ENCODE assay signal across 8 cellular contexts in genomic region chr3:185937689-185938374, GRCh38. TPM values are rescaled to one million over a fixed set of nuclear protein-coding genes. Genes with fewer than 3 reads are reported as not detected.
DNase-seq lines count a peak whose midpoint lies in the region; ATAC-seq lines count a peak whose summit lies in the region.

TSS of gene TRA2B (minus strand) at chr3:185938014. CDS start at chr3:185937860, 154 bp downstream.

- H3K4ac ChIP-seq in mesendoderm (ENCODE audit: low read depth, low read length): peak within 1 kb of the TSS; percentile 93

- H3K4me3 Mint-ChIP-seq in activated CD8-positive, alpha-beta memory T cell treated with anti-CD3 and anti-CD28 coated beads, Interleukin-2, amount 10 ng/mL, durations not matched to agents 7 days and 5 days: peak within 1 kb of the TSS; percentile 100

- CTCF ChIA-PET in activated CD8-positive, alpha-beta memory T cell treated with anti-CD3 and anti-CD28 coated beads, Interleukin-2, amount 10 ng/mL, durations not matched to agents 7 days and 5 days (lab: Charles Lee): interaction anchor here (0.6 to 1.0 kb wide), 3 partner anchors 10 to 603 kb away, joined by 3 read pairs; no protein-coding TSS in a partner anchor

- H2BK120ac ChIP-seq in mesendoderm (ENCODE audit: low read depth, low read length): peak within 1 kb of the TSS; percentile 82

- peaks cover 10% of the 10 kb centered on the region for H3K27me3 Mint-ChIP-seq in activated CD8-positive, alpha-beta memory T cell treated with anti-CD3 and anti-CD28 coated beads, Interleukin-2, amount 10 ng/mL, durations not matched to agents 7 days and 5 days

- H3K4me2 ChIP-seq in mesendoderm (ENCODE audit: low read length): peak within 1 kb of the TSS; percentile 19

- H2BK5ac ChIP-seq in mesendoderm (ENCODE audit: low read length): peak within 1 kb of the TSS; percentile 100

- peak within 1 kb of the TSS; percentile 96 for H3K18ac ChIP-seq in mesendoderm (ENCODE audit: low read length)

- peaks cover 48% of the 10 kb centered on the region for H3K36me3 Mint-ChIP-seq in activated CD8-positive, alpha-beta memory T cell treated with anti-CD3 and anti-CD28 coated beads, Interleukin-2, amount 10 ng/mL, durations not matched to agents 7 days and 5 days

- peak within 1 kb of the TSS; percentile 100 for H3K9ac ChIP-seq in HUES48 (ENCODE audit: low read depth, low read length)
- H3K9ac ChIP-seq in NT2/D1 (ENCODE audit: insufficient read length, low read depth): peak within 1 kb of the TSS; percentile 100
- H3K9ac ChIP-seq in endocrine pancreas (ENCODE audit: control insufficient read depth, insufficient read depth, low read length): peak within 1 kb of the TSS; percentile 100
- H3K9ac ChIP-seq in mesendoderm (ENCODE audit: low read length): peak within 1 kb of the TSS; percentile 100

- ATAC-seq in GM21390 (IDR thresholded peaks at IDR 0.05; ENCODE audit: unreplicated experiment): peak; percentile 92
- ATAC-seq in activated CD8-positive, alpha-beta memory T cell treated with anti-CD3 and anti-CD28 coated beads, Interleukin-2, amount 10 ng/mL, durations not matched to agents 7 days and 5 days: peak; percentile 91

- H3K9me3 Mint-ChIP-seq in activated CD8-positive, alpha-beta memory T cell treated with anti-CD3 and anti-CD28 coated beads, Interleukin-2, amount 10 ng/mL, durations not matched to agents 7 days and 5 days (ENCODE audit: low read depth): no peaks in the 10 kb centered on the region

- H3K56ac ChIP-seq in mesendoderm (ENCODE audit: low read length): peak within 1 kb of the TSS; percentile 100

- H3K9me3 ChIP-seq in HUES48 (ENCODE audit: control insufficient read depth, insufficient read depth, low read length) (no peaks in the 10 kb centered on the region), NT2/D1 (ENCODE audit: insufficient read depth, low read length) (peaks cover 4% of the 10 kb centered on the region; the same call in 1 of the 2 replicates), endocrine pancreas (ENCODE audit: control insufficient read depth, low read length) (no peaks in the 10 kb centered on the region)

- H3K27me3 ChIP-seq in HUES48 (ENCODE audit: control insufficient read depth, insufficient read depth, low read length): no peaks in the 10 kb centered on the region
- H3K27me3 ChIP-seq in NT2/D1 (ENCODE audit: insufficient read depth, insufficient read length): no peaks in the 10 kb centered on the region
- H3K27me3 ChIP-seq in endocrine pancreas (ENCODE audit: control insufficient read depth, insufficient read depth, low read length): no peaks in the 10 kb centered on the region
- no peaks in the 10 kb centered on the region for H3K27me3 ChIP-seq in mesendoderm (ENCODE audit: insufficient read depth, low read length, poor library complexity)

- H3K79me1 ChIP-seq in mesendoderm (ENCODE audit: low read length): no peaks in the 10 kb centered on the region

- WGBS in mesendoderm (ENCODE audit: extremely low coverage, insufficient coverage, low lambda C conversion rate): no CpG with 5 or more reads among the region's 55 CpGs

- peaks cover 16% of the 10 kb centered on the region for H3K4me1 ChIP-seq in HUES48 (ENCODE audit: control insufficient read depth, insufficient read depth, low read length)
- H3K4me1 ChIP-seq in NT2/D1 (ENCODE audit: insufficient read depth, insufficient read length): no peaks in the 10 kb centered on the region
- H3K4me1 ChIP-seq in endocrine pancreas (ENCODE audit: control insufficient read depth, insufficient read depth, low read length): peaks cover 15% of the 10 kb centered on the region
- H3K4me1 ChIP-seq in mesendoderm (ENCODE audit: control insufficient read depth, low read depth, low read length): no peaks in the 10 kb centered on the region

- peak within 1 kb of the TSS; percentile 99 for H3K23ac ChIP-seq in mesendoderm (ENCODE audit: low read length)

- H3K79me2 ChIP-seq in mesendoderm (ENCODE audit: control insufficient read depth, insufficient read depth, low read length): peaks cover 49% of the 10 kb centered on the region

- DNase-seq in D341Med (ENCODE audit: low spot score) (peak; percentile 97), NT2/D1 (ENCODE audit: low read depth, low spot score) (peak; percentile 98), mesendoderm (peak; percentile 99)
- DNase-seq in activated CD8-positive, alpha-beta memory T cell treated with anti-CD3 and anti-CD28 coated beads, Interleukin-2, amount 10 ng/mL, durations not matched to agents 7 days and 5 days: peak; percentile 99
- peak; percentile 98 for DNase-seq in stimulated activated CD8-positive, alpha-beta memory T cell treated with anti-CD3 and anti-CD28 coated beads, Interleukin-15, amount 100 ng/mL, for 1 hour (ENCODE audit: low read depth)

- H3K4me3 ChIP-seq in HUES48 (ENCODE audit: low read depth, low read length) (peak within 1 kb of the TSS; percentile 99), NT2/D1 (ENCODE audit: insufficient read length, low read depth) (peak within 1 kb of the TSS; percentile 100), endocrine pancreas (ENCODE audit: control insufficient read depth, insufficient read depth, low read length) (peak within 1 kb of the TSS; percentile 100), mesendoderm (ENCODE audit: low read length) (peak within 1 kb of the TSS; percentile 100)

- H3K36me3 ChIP-seq in HUES48 (ENCODE audit: control insufficient read depth, insufficient read depth, low read length) (no peaks in the 10 kb centered on the region; the same call in 1 of the 2 replicates), NT2/D1 (ENCODE audit: insufficient read depth, insufficient read length, low read length) (peaks cover 14% of the 10 kb centered on the region), endocrine pancreas (ENCODE audit: control insufficient read depth, insufficient read depth, low read length) (peaks cover 2% of the 10 kb centered on the region), mesendoderm (ENCODE audit: control insufficient read depth, insufficient read depth, low read length) (no peaks in the 10 kb centered on the region)

- no peak within 1 kb of the TSS for H2BK15ac ChIP-seq in mesendoderm (replicated peaks; ENCODE audit: low read depth)

- H3K27ac ChIP-seq in HUES48 (ENCODE audit: low read depth, low read length): peak within 1 kb of the TSS; percentile 100
- H3K27ac ChIP-seq in mesendoderm (ENCODE audit: low read depth, low read length): peak within 1 kb of the TSS; percentile 92

- peak within 1 kb of the TSS; percentile 96 for H4K5ac ChIP-seq in mesendoderm (ENCODE audit: low read length)

- peaks cover 28% of the 10 kb centered on the region for H3K4me1 Mint-ChIP-seq in activated CD8-positive, alpha-beta memory T cell treated with anti-CD3 and anti-CD28 coated beads, Interleukin-2, amount 10 ng/mL, durations not matched to agents 7 days and 5 days

- H3K27ac Mint-ChIP-seq in activated CD8-positive, alpha-beta memory T cell treated with anti-CD3 and anti-CD28 coated beads, Interleukin-2, amount 10 ng/mL, durations not matched to agents 7 days and 5 days: peak within 1 kb of the TSS; percentile 100

- peak within 1 kb of the TSS; percentile 99 for H2AK5ac ChIP-seq in mesendoderm (ENCODE audit: low read length)

- H4K8ac ChIP-seq in mesendoderm (ENCODE audit: low read depth, low read length): peak within 1 kb of the TSS; percentile 69

RNA-seq across cellular contexts. Expression of gene TRA2B, which starts in this region (rescaled TPM):
- total RNA-seq in activated CD8-positive, alpha-beta memory T cell treated with anti-CD3 and anti-CD28 coated beads, Interleukin-2, amount 10 ng/mL, durations not matched to agents 7 days and 5 days: 100 to 1,000 TPM; 246 to 256 TPM
- polyA plus RNA-seq in mesendoderm (2013, experiment 1 of 2): 384 TPM
- 371 TPM for polyA plus RNA-seq in mesendoderm (2013, experiment 2 of 2)

Comparison
In these comparisons a context has a peak if more than half of its experiments do, and no peak if none do; other contexts are left out.
1. Peak in every context shown above with its lines: DNase-seq, ATAC-seq, H3K4me3 ChIP-seq and H3K27ac ChIP-seq.